ENCODE assay signal across 16 cellular contexts in the genomic region with DNA sequence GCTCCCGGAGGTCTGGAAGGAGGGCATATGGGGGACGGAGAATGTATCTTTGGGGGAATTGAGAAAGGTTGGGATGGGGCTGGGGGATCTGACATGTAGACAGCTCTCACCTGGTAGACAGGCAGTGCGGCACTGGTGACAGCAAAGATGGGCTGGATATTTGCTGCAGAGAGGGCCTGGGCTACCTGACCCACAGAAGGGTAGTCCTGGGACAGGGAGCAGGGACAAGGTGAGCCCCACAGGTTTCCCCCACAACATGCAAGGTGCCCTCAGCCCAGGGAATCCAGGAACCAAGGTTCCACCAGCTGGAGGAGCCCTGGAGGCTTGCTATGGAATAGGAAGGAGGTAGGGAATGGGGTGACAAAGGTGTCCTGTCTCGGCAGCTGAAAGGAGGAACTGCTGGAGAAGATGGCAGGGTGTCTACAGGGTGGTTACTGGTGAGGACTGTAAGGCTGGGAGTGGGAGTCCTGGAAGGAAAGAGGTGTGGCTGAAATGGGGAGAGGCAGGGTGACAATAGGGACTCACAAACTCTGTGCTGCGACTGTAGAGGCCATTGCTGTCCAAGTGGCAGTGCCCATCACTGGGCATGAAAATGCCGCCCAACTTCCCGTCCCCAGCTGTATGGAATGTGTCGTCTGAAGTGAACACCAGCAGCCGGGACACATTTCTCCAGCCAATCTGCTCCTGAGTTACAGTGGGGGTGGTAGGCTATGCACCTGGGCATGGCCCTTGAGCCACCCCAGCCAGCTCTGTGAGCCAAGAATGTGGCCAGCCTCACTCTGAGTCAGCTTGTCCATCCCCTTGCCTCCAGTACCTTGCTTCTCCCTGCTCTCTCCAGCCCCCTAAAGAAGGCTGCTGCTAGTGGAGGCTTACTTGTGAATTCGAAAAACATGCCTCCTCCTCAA. TPM values are rescaled to one million over a fixed set of nuclear protein-coding genes. Genes with fewer than 3 reads are reported as not detected.
DNase-seq lines count a peak whose midpoint lies in the region; ATAC-seq, FAIRE-seq and TF ChIP-seq lines count a peak whose summit lies in the region.
"Had no signal": no experiment of that assay in that cellular context is flagged by ENCODE, and none has a peak within 500 bp of the region (broad histone marks: within the 10 kb centered on the region; RNA-seq: fewer than 3 reads in every experiment).

No MANE protein-coding gene starts in this region.

- intact Hi-C loops in activated naive CD4-positive, alpha-beta T cell treated with anti-CD3 and anti-CD28 coated beads for 36 hours (cut with micrococcal nuclease): loop anchor here (5.0 kb wide), 1 partner anchor 128 kb away; no protein-coding TSS in a partner anchor

- DNase-seq in activated naive CD4-positive, alpha-beta T cell treated with anti-CD3 and anti-CD28 coated beads, Interleukin-2, amount 10 ng/mL, durations not matched to agents 7 days and 5 days: no peak
- no peak for DNase-seq in activated naive CD4-positive, alpha-beta T cell treated with anti-CD3 and anti-CD28 coated beads for 36 hours
- peak; percentile 35 for DNase-seq in bronchial epithelial cell (ENCODE audit: low read depth)
- no peak for DNase-seq in stimulated activated effector memory CD8-positive, alpha-beta T cell treated with anti-CD3 and anti-CD28 coated beads, Interleukin-12 subunit alpha, Interleukin-12 subunit beta, amount 100 ng/mL, for 72 hours (ENCODE audit: low spot score in 2 of 2)
- no peak for DNase-seq in HuH-7.5 (ENCODE audit: low spot score)
- no peak for DNase-seq in mucosa of gallbladder (ENCODE audit: low spot score)
- DNase-seq in HTR-8/SVneo (ENCODE audit: insufficient read length, low spot score): no peak
- DNase-seq: activated CD4-positive, alpha-beta T cell treated with anti-CD3 and anti-CD28 coated beads, Interleukin-2, amount 50 U/mL, for 1 hour; activated gamma-delta T cell treated with Interleukin-2 at 50 U/mL for 16 hours; caudate nucleus; DMS53; NCI-H2029; spleen had no signal

- peaks cover 88% of the 10 kb centered on the region for H3K36me3 Mint-ChIP-seq in activated naive CD4-positive, alpha-beta T cell treated with anti-CD3 and anti-CD28 coated beads, Interleukin-2, amount 10 ng/mL, durations not matched to agents 7 days and 5 days
- H3K36me3 Mint-ChIP-seq in activated naive CD4-positive, alpha-beta T cell treated with anti-CD3 and anti-CD28 coated beads for 36 hours (ENCODE audit: low read depth): peaks cover 16% of the 10 kb centered on the region
- peaks cover 98% of the 10 kb centered on the region for H3K36me3 Mint-ChIP-seq in stimulated activated effector memory CD8-positive, alpha-beta T cell treated with anti-CD3 and anti-CD28 coated beads, Interleukin-12 subunit alpha, Interleukin-12 subunit beta, amount 100 ng/mL, for 72 hours

- H3K27ac Mint-ChIP-seq in activated naive CD4-positive, alpha-beta T cell treated with anti-CD3 and anti-CD28 coated beads, Interleukin-2, amount 10 ng/mL, durations not matched to agents 7 days and 5 days: peak overlapping the region; percentile 68
- H3K27ac Mint-ChIP-seq in activated naive CD4-positive, alpha-beta T cell treated with anti-CD3 and anti-CD28 coated beads for 36 hours: no peak overlapping the region
- peak overlapping the region; percentile 92 for H3K27ac Mint-ChIP-seq in stimulated activated effector memory CD8-positive, alpha-beta T cell treated with anti-CD3 and anti-CD28 coated beads, Interleukin-12 subunit alpha, Interleukin-12 subunit beta, amount 100 ng/mL, for 72 hours

- FAIRE-seq in bronchial epithelial cell (lab: Jason Lieb, UNC) (no peak), HTR-8/SVneo (lab: Jason Lieb, UNC) (no peak)

- no peak for TF ChIP-seq RAD21 in Ishikawa (IDR thresholded peaks at IDR 0.05; ENCODE audit: low read depth)

- TF ChIP-seq CTCF in bronchial epithelial cell (IDR thresholded peaks at IDR 0.05; ENCODE audit: insufficient read depth, low read length, severe bottlenecking): no peak

- no peak for ATAC-seq in stimulated activated effector memory CD8-positive, alpha-beta T cell treated with anti-CD3 and anti-CD28 coated beads, Interleukin-12 subunit alpha, Interleukin-12 subunit beta, amount 100 ng/mL, for 72 hours

- H3K4me3 Mint-ChIP-seq in activated naive CD4-positive, alpha-beta T cell treated with anti-CD3 and anti-CD28 coated beads, Interleukin-2, amount 10 ng/mL, durations not matched to agents 7 days and 5 days: no peak overlapping the region
- no peak overlapping the region for H3K4me3 Mint-ChIP-seq in activated naive CD4-positive, alpha-beta T cell treated with anti-CD3 and anti-CD28 coated beads for 36 hours
- no peak overlapping the region for H3K4me3 Mint-ChIP-seq in stimulated activated effector memory CD8-positive, alpha-beta T cell treated with anti-CD3 and anti-CD28 coated beads, Interleukin-12 subunit alpha, Interleukin-12 subunit beta, amount 100 ng/mL, for 72 hours

- no peaks in the 10 kb centered on the region for H3K9me3 Mint-ChIP-seq in activated naive CD4-positive, alpha-beta T cell treated with anti-CD3 and anti-CD28 coated beads, Interleukin-2, amount 10 ng/mL, durations not matched to agents 7 days and 5 days
- H3K9me3 Mint-ChIP-seq in activated naive CD4-positive, alpha-beta T cell treated with anti-CD3 and anti-CD28 coated beads for 36 hours: no peaks in the 10 kb centered on the region
- H3K9me3 Mint-ChIP-seq in stimulated activated effector memory CD8-positive, alpha-beta T cell treated with anti-CD3 and anti-CD28 coated beads, Interleukin-12 subunit alpha, Interleukin-12 subunit beta, amount 100 ng/mL, for 72 hours: no peaks in the 10 kb centered on the region

- peaks cover 62% of the 10 kb centered on the region for H3K4me1 Mint-ChIP-seq in activated naive CD4-positive, alpha-beta T cell treated with anti-CD3 and anti-CD28 coated beads, Interleukin-2, amount 10 ng/mL, durations not matched to agents 7 days and 5 days
- H3K4me1 Mint-ChIP-seq in activated naive CD4-positive, alpha-beta T cell treated with anti-CD3 and anti-CD28 coated beads for 36 hours (ENCODE audit: low read depth): peaks cover 34% of the 10 kb centered on the region
- peaks cover 72% of the 10 kb centered on the region for H3K4me1 Mint-ChIP-seq in stimulated activated effector memory CD8-positive, alpha-beta T cell treated with anti-CD3 and anti-CD28 coated beads, Interleukin-12 subunit alpha, Interleukin-12 subunit beta, amount 100 ng/mL, for 72 hours

- TF ChIP-seq EP300 in Ishikawa (IDR thresholded peaks at IDR 0.05; ENCODE audit: borderline replicate concordance): no peak

- no peak overlapping the region for H3K4me3 ChIP-seq in bronchial epithelial cell (ENCODE audit: low read depth, low read length)
- H3K4me3 ChIP-seq: HAP-1, spleen had no signal

- H3K27me3 Mint-ChIP-seq in activated naive CD4-positive, alpha-beta T cell treated with anti-CD3 and anti-CD28 coated beads, Interleukin-2, amount 10 ng/mL, durations not matched to agents 7 days and 5 days: no peaks in the 10 kb centered on the region
- H3K27me3 Mint-ChIP-seq in activated naive CD4-positive, alpha-beta T cell treated with anti-CD3 and anti-CD28 coated beads for 36 hours (ENCODE audit: low read depth): no peaks in the 10 kb centered on the region

- H3K27me3 ChIP-seq in bronchial epithelial cell (ENCODE audit: control insufficient read depth, insufficient read depth, low read length): no peaks in the 10 kb centered on the region
- H3K27me3 ChIP-seq: spleen had no signal

- CTCF ChIA-PET in activated naive CD4-positive, alpha-beta T cell treated with anti-CD3 and anti-CD28 coated beads, Interleukin-2, amount 10 ng/mL, durations not matched to agents 7 days and 5 days (lab: Charles Lee): interaction anchor here (0.6 to 2.4 kb wide), 6 partner anchors 9 to 130 kb away, joined by 3 to 9 read pairs (median 3); no protein-coding TSS in a partner anchor
- CTCF ChIA-PET in activated naive CD4-positive, alpha-beta T cell treated with anti-CD3 and anti-CD28 coated beads for 36 hours (lab: Charles Lee): interaction anchor here (0.6 to 6.8 kb wide), 5 partner anchors 10 to 97 kb away, joined by 3 to 65 read pairs (median 7); no protein-coding TSS in a partner anchor

- H3K36me3 ChIP-seq in bronchial epithelial cell (ENCODE audit: control insufficient read depth, insufficient read depth, low read length): no peaks in the 10 kb centered on the region
- H3K36me3 ChIP-seq: HAP-1 had no signal

TF ChIP-seq in Ishikawa, 13 proteins besides CTCF, POLR2A, EP300 and RAD21:
- TF ChIP-seq, protein P1, sequence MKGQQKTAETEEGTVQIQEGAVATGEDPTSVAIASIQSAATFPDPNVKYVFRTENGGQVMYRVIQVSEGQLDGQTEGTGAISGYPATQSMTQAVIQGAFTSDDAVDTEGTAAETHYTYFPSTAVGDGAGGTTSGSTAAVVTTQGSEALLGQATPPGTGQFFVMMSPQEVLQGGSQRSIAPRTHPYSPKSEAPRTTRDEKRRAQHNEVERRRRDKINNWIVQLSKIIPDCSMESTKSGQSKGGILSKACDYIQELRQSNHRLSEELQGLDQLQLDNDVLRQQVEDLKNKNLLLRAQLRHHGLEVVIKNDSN (IDR thresholded peaks at IDR 0.05): no peak
- TF ChIP-seq EGR1 (IDR thresholded peaks at IDR 0.05) (no peak), TAF1 (IDR thresholded peaks at IDR 0.05; ENCODE audit: low read depth) (no peak), NFIC (IDR thresholded peaks at IDR 0.05) (0 out of 2 replicates have a peak, but pooled peaks have one; percentile 9), TEAD4 (IDR thresholded peaks at IDR 0.05) (0 out of 2 replicates have a peak, but pooled peaks have one; percentile 12)
TF ChIP-seq in Ishikawa: peak in this region for 2.

RNA-seq across cellular contexts. Expression of gene ITGB7, which starts 11.3 kb away (rescaled TPM):
- total RNA-seq in activated naive CD4-positive, alpha-beta T cell treated with anti-CD3 and anti-CD28 coated beads for 36 hours: 10 to 100 TPM; 32.3 to 32.5 TPM
- total RNA-seq in bronchial epithelial cell: 8.4 and 15.7 TPM in 2 replicates
- 5.8 TPM for total RNA-seq in mucosa of gallbladder
- total RNA-seq: glomerular endothelial cell had no signal

RNA-seq across cellular contexts. Expression of gene CSAD, which starts 15.0 kb away (rescaled TPM):
- total RNA-seq in activated naive CD4-positive, alpha-beta T cell treated with anti-CD3 and anti-CD28 coated beads for 36 hours: 10 to 100 TPM; 31.5 to 32.3 TPM
- total RNA-seq in bronchial epithelial cell: 6.6 and 11.1 TPM in 2 replicates
- total RNA-seq in mucosa of gallbladder: 44.3 TPM

RNA-seq across cellular contexts. Expression of gene ZNF740, which starts 15.2 kb away (rescaled TPM):
- 10 to 100 TPM; 40.4 to 42.0 TPM for total RNA-seq in activated naive CD4-positive, alpha-beta T cell treated with anti-CD3 and anti-CD28 coated beads for 36 hours
- total RNA-seq in bronchial epithelial cell (15.2 and 16.6 TPM in 2 replicates), mucosa of gallbladder (40.4 TPM)

RNA-seq across cellular contexts. Expression of gene RARG, which starts 36.2 kb away (rescaled TPM):
- 1 to 10 TPM; 4.0 to 4.6 TPM for total RNA-seq in activated naive CD4-positive, alpha-beta T cell treated with anti-CD3 and anti-CD28 coated beads for 36 hours
- total RNA-seq in bronchial epithelial cell: 24.7 and 74.6 TPM in 2 replicates
- 41.8 TPM for total RNA-seq in mucosa of gallbladder
